In genomic region chr17:82023447-82024241, GRCh38 we compare ENCODE assay signal across 1 cellular context.
A peak's percentile ranks its signal among the peaks of the same experiment; 100 is the strongest.
TF ChIP-seq lines count a peak whose summit lies in the region.

No MANE protein-coding gene starts in this region.

TF ChIP-seq in HEK293, 187 proteins besides CTCF, POLR2A, EP300 and RAD21 (continued from another document):
- no peak for TF ChIP-seq ZNF18 (tag by site-specific recombination; IDR thresholded peaks at IDR 0.05)
- TF ChIP-seq ZNF600 (tag by site-specific recombination; IDR thresholded peaks at IDR 0.05) = peak; percentile 89
- peak; percentile 59; the same call in 1 of the 2 replicates for TF ChIP-seq PATZ1 (tag by site-specific recombination; IDR thresholded peaks at IDR 0.05)
- no peak for TF ChIP-seq ZNF266 (tag by site-specific recombination; IDR thresholded peaks at IDR 0.05; ENCODE audit: low read depth)
- no peak for TF ChIP-seq SETDB1 (IDR thresholded peaks at IDR 0.05; ENCODE audit: insufficient read length, low read length)
- TF ChIP-seq ZNF394 (tag by site-specific recombination; IDR thresholded peaks at IDR 0.05; ENCODE audit: borderline replicate concordance) = no peak
- TF ChIP-seq ZNF544 (tag by site-specific recombination; IDR thresholded peaks at IDR 0.05) = no peak
- TF ChIP-seq EGR2 (tag by site-specific recombination; IDR thresholded peaks at IDR 0.05; ENCODE audit: low read depth) = peak; percentile 60
